Comparison of ENCODE assay signal across 8 cellular contexts in genomic region chr5:147188200-147189108, GRCh38. TPM values are rescaled to one million over a fixed set of nuclear protein-coding genes. Genes with fewer than 3 reads are reported as not detected.
A peak's percentile ranks its signal among the peaks of the same experiment; 100 is the strongest.
DNase-seq lines count a peak whose midpoint lies in the region; ATAC-seq and TF ChIP-seq lines count a peak whose summit lies in the region.

No MANE protein-coding gene starts in this region.

- H3K9me2 ChIP-seq in Loucy (replicated peaks; ENCODE audit: low read depth, low read length): no peaks in the 10 kb centered on the region

- H3K27me3 ChIP-seq in Loucy (ENCODE audit: insufficient read depth, low read length, poor library complexity, severe bottlenecking) (no peaks in the 10 kb centered on the region), body of pancreas (no peaks in the 10 kb centered on the region), spleen (replicated peaks in 1 of 7) (peaks cover 0 to 9% (median 0%) of the 10 kb centered on the region in 7 donors)

- H3K27ac ChIP-seq in body of pancreas (no peak overlapping the region), spleen (no peak overlapping the region)

- H4K20me1 ChIP-seq in Loucy (ENCODE audit: insufficient read depth, low read length, poor library complexity, severe bottlenecking): no peaks in the 10 kb centered on the region

- no peaks in the 10 kb centered on the region for H3K36me3 ChIP-seq in Loucy (ENCODE audit: insufficient read depth, low read length)
- H3K36me3 ChIP-seq in body of pancreas (replicated peaks in 1 of 2; ENCODE audit: insufficient read depth in 1 of 2, low read depth in 2 of 2): no peaks in the 10 kb centered on the region
- no peaks in the 10 kb centered on the region for H3K36me3 ChIP-seq in spleen

- no peaks in the 10 kb centered on the region for H3K79me2 ChIP-seq in Loucy (ENCODE audit: insufficient read depth, low read length)

- H3K9ac ChIP-seq in Loucy (ENCODE audit: low read depth, low read length, poor library complexity, severe bottlenecking): no peak overlapping the region

- peak; percentile 90 for TF ChIP-seq CTCF in Loucy (conservative IDR thresholded peaks at IDR 0.05; ENCODE audit: low read length)
- TF ChIP-seq CTCF in body of pancreas (IDR thresholded peaks at IDR 0.05): peak; percentile 78 to 95 (median 82)
- TF ChIP-seq CTCF in spleen (IDR thresholded peaks at IDR 0.05 in 8 of 11, conservative IDR thresholded peaks at IDR 0.05 in 3 of 11): peak; percentile 54 to 82 (median 76)

- TF ChIP-seq POLR2A in body of pancreas (IDR thresholded peaks at IDR 0.05): no peak
- no peak for TF ChIP-seq POLR2A in spleen (IDR thresholded peaks at IDR 0.05)

- H3F3A ChIP-seq in Loucy (ENCODE audit: low read depth): no peaks in the 10 kb centered on the region

- no peak overlapping the region for H3K4me2 ChIP-seq in Loucy (ENCODE audit: low read depth, low read length, poor library complexity, severe bottlenecking)

- peak; percentile 9 for DNase-seq in activated naive CD4-positive, alpha-beta T cell treated with Interleukin-2 at 50 U/mL for 16 hours
- no peak for DNase-seq in activated naive CD4-positive, alpha-beta T cell (lab: John Stamatoyannopoulos, UW)
- DNase-seq in H4 (ENCODE audit: low spot score): peak; percentile 58
- DNase-seq in RPMI8226: peak; percentile 66
- peak; percentile 57 to 78 (median 67) for DNase-seq in body of pancreas
- peak; percentile 74 for DNase-seq in iPS-NIHi11 (ENCODE audit: low spot score)
- no peak for DNase-seq in spleen

- ATAC-seq in body of pancreas: peak; percentile 74

- H3K4me3 ChIP-seq in Loucy (ENCODE audit: low read length, poor library complexity, severe bottlenecking) (no peak overlapping the region), body of pancreas (no peak overlapping the region), spleen (no peak overlapping the region)

- WGBS in body of pancreas, 2 donors: 39 to 40% methylated on average over 17 to 20 of the region's 20 CpGs
- WGBS in spleen, 5 donors: 46 to 54% (median 51%) methylated on average over 19 to 20 of the region's 20 CpGs

- H2AFZ ChIP-seq in Loucy (ENCODE audit: low read length): peak overlapping the region; percentile 4; the same call in 1 of the 2 replicates

- H3K9me3 ChIP-seq in Loucy (ENCODE audit: insufficient read depth, low read depth, low read length): no peaks in the 10 kb centered on the region
- no peaks in the 10 kb centered on the region for H3K9me3 ChIP-seq in body of pancreas
- peaks cover 0 to 5% (median 0%) of the 10 kb centered on the region in 8 donors for H3K9me3 ChIP-seq in spleen

- intact Hi-C loops in body of pancreas (cut with DNase I) (no loop called here), spleen (cut with DNase I; ENCODE audit: low total_unique reads) (loop anchor here (5.0 kb wide), 1 partner anchor 656 kb away; no protein-coding TSS in a partner anchor)

- no peaks in the 10 kb centered on the region for H3K4me1 ChIP-seq in Loucy (ENCODE audit: insufficient read depth, low read length, poor library complexity, severe bottlenecking)
- H3K4me1 ChIP-seq in body of pancreas: peaks cover 23% of the 10 kb centered on the region
- H3K4me1 ChIP-seq in spleen: peaks cover 0 to 7% (median 3%) of the 10 kb centered on the region in 6 donors

RNA-seq across cellular contexts. Expression of gene STK32A, which starts 46.4 kb away (rescaled TPM):
- 0.04 and 0.77 TPM in 2 replicates for total RNA-seq in H4 (2014; rRNA removed; shearing (Covaris generic))
- total RNA-seq in body of pancreas (1 to 10 TPM; 6.6 to 9.1 TPM), spleen (1 to 10 TPM in 4 of 7 donors, under 1 TPM in 3; 0.67 to 3.1 (median 1.0) TPM)
- polyA plus RNA-seq in spleen: under 1 TPM; 0.15 to 0.42 (median 0.15) TPM

Comparison
In these comparisons a context has a peak if more than half of its experiments do, and no peak if none do; other contexts are left out.
1. DNase-seq: peak in activated naive CD4-positive, alpha-beta T cell treated with Interleukin-2 at 50 U/mL for 16 hours (single experiment), H4 (single experiment), RPMI8226 (single experiment), body of pancreas (4 of 4) and iPS-NIHi11 (single experiment); none in activated naive CD4-positive, alpha-beta T cell (0 of 4) and spleen (single experiment).
2. Peak in every context shown above with its lines, with median percentiles within 50 percentile points of each other: CTCF ChIP-seq.